ENCODE assay signal across 1 cellular context in genomic region chr19:6279931-6280591, GRCh38.
A peak's percentile ranks its signal among the peaks of the same experiment; 100 is the strongest.
TF ChIP-seq lines count a peak whose summit lies in the region.

A gene with protein sequence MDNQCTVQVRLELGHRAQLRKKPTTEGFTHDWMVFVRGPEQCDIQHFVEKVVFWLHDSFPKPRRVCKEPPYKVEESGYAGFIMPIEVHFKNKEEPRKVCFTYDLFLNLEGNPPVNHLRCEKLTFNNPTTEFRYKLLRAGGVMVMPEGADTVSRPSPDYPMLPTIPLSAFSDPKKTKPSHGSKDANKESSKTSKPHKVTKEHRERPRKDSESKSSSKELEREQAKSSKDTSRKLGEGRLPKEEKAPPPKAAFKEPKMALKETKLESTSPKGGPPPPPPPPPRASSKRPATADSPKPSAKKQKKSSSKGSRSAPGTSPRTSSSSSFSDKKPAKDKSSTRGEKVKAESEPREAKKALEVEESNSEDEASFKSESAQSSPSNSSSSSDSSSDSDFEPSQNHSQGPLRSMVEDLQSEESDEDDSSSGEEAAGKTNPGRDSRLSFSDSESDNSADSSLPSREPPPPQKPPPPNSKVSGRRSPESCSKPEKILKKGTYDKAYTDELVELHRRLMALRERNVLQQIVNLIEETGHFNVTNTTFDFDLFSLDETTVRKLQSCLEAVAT (minus strand): TSS chr19:6279975. CDS start chr19:6279784, 191 bp downstream.

TF ChIP-seq in H1, 55 proteins besides CTCF, POLR2A, EP300 and RAD21 (continued from another document):
- no peak for TF ChIP-seq CEBPB (IDR thresholded peaks at IDR 0.05; ENCODE audit: low read depth, low read length)
- TF ChIP-seq, protein P1, sequence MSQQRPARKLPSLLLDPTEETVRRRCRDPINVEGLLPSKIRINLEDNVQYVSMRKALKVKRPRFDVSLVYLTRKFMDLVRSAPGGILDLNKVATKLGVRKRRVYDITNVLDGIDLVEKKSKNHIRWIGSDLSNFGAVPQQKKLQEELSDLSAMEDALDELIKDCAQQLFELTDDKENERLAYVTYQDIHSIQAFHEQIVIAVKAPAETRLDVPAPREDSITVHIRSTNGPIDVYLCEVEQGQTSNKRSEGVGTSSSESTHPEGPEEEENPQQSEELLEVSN (IDR thresholded peaks at IDR 0.05), result peak; percentile 96
- peak; percentile 74; the same call in 1 of the 2 replicates for TF ChIP-seq EGR1 (IDR thresholded peaks at IDR 0.05; ENCODE audit: borderline replicate concordance, low read depth, low read length)
- no peak for TF ChIP-seq SIX5 (IDR thresholded peaks at IDR 0.05; ENCODE audit: low read depth, low read length)
- TF ChIP-seq SAP30 (IDR thresholded peaks at IDR 0.05; ENCODE audit: insufficient read depth, insufficient replicate concordance, low read length), result no peak
- TF ChIP-seq SUZ12 (IDR thresholded peaks at IDR 0.05; ENCODE audit: low read length), result no peak
- peak; percentile 52; the same call in 1 of the 2 replicates for TF ChIP-seq SP2 (IDR thresholded peaks at IDR 0.05; ENCODE audit: low read length)
- no peak for TF ChIP-seq RNF2 (IDR thresholded peaks at IDR 0.05; ENCODE audit: borderline replicate concordance, low read depth, low read length, missing control alignments, poor library complexity, severe bottlenecking)
- TF ChIP-seq TAF7 (optimal IDR thresholded peaks at IDR 0.05; ENCODE audit: borderline replicate concordance, low read depth, low read length), result no peak
- TF ChIP-seq SP1 (IDR thresholded peaks at IDR 0.05; ENCODE audit: low read depth, low read length), result peak; percentile 81
- TF ChIP-seq RFX5 (IDR thresholded peaks at IDR 0.05; ENCODE audit: borderline replicate concordance, low read depth, low read length), result no peak
- peak; percentile 90 for TF ChIP-seq GABPA (IDR thresholded peaks at IDR 0.05; ENCODE audit: borderline replicate concordance, insufficient read depth, low read length)
- TF ChIP-seq FOSL1 (IDR thresholded peaks at IDR 0.05; ENCODE audit: insufficient read depth, low read depth, low read length), result 0 out of 2 replicates have a peak, but pooled peaks have one; percentile 47
- TF ChIP-seq NRF1 (IDR thresholded peaks at IDR 0.05; ENCODE audit: low read depth, low read length), result no peak; the same call in 1 of the 2 replicates
- 0 out of 2 replicates have a peak, but pooled peaks have one; percentile 6 for TF ChIP-seq TEAD4 (IDR thresholded peaks at IDR 0.05; ENCODE audit: low read depth, low read length)
- TF ChIP-seq CTBP2 (IDR thresholded peaks at IDR 0.05; ENCODE audit: borderline replicate concordance, insufficient read depth, insufficient read length, low read length), result no peak
- peak; percentile 91 for TF ChIP-seq KDM1A (IDR thresholded peaks at IDR 0.05; ENCODE audit: borderline replicate concordance, low read length)
- TF ChIP-seq KDM4A (IDR thresholded peaks at IDR 0.05; ENCODE audit: low read depth, low read length, severe bottlenecking), result peak; percentile 45
- no peak for TF ChIP-seq BACH1 (IDR thresholded peaks at IDR 0.05; ENCODE audit: low read length)
- TF ChIP-seq SRF (IDR thresholded peaks at IDR 0.05; ENCODE audit: low read depth, low read length), result no peak
- TF ChIP-seq POU5F1 (IDR thresholded peaks at IDR 0.05; ENCODE audit: low read depth, low read length), result no peak
- no peak for TF ChIP-seq JUN (IDR thresholded peaks at IDR 0.05; ENCODE audit: low read depth, low read length)
- TF ChIP-seq, protein P2, sequence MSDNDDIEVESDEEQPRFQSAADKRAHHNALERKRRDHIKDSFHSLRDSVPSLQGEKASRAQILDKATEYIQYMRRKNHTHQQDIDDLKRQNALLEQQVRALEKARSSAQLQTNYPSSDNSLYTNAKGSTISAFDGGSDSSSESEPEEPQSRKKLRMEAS (IDR thresholded peaks at IDR 0.05), result peak; percentile 98
- no peak for TF ChIP-seq HDAC2 (IDR thresholded peaks at IDR 0.05; ENCODE audit: borderline replicate concordance in 1 of 2, low read depth in 2 of 2, low read length in 2 of 2)
- no peak for TF ChIP-seq RXRA (IDR thresholded peaks at IDR 0.05; ENCODE audit: insufficient read depth, low read depth, low read length)
- TF ChIP-seq JUND (IDR thresholded peaks at IDR 0.05; ENCODE audit: low read length), result no peak
- TF ChIP-seq TCF12 (IDR thresholded peaks at IDR 0.05; ENCODE audit: low read depth, low read length), result no peak
- TF ChIP-seq CREB1 (IDR thresholded peaks at IDR 0.05), result peak; percentile 73
- peak; percentile 85 for TF ChIP-seq CHD2 (IDR thresholded peaks at IDR 0.05; ENCODE audit: low read length)
